ENCODE assay signal across 8 cellular contexts in the genomic region with DNA sequence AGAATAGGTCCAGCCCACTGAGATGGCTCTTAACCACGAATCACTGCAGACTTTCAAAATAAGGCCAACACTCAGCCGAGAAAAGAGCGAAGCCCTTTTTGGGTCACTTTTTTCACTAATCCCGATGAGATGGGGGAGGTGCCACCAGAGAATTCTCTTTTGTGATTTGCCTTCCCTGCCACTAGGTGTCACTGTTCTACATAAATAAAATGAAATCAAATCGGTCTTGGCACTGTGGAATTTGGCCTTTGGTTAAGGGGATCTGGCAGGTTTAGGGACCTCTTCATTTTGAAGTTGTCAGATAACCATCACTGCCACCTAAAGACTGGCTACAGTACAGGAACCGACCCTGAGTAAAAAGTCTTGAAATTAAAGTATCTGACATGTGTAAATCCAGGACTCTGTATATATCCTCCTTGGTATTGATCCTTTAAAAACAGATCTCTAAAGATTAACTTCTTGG.
DNase-seq lines count a peak whose midpoint lies in the region; ATAC-seq and TF ChIP-seq lines count a peak whose summit lies in the region.

No MANE protein-coding gene starts in this region.

- in situ Hi-C loops in astrocyte of the cerebellum (cut with HindIII; ENCODE audit: low sequenced_read_pairs) = no loop called here

- 0 out of 2 replicates have a peak overlapping the region, but pooled peaks have one; percentile 18 for H3K4me2 ChIP-seq in PC-9

- CTCF ChIA-PET in PC-9 (lab: Charles Lee) = no interaction called here

- H3K79me2 ChIP-seq in PC-9 (ENCODE audit: low read depth) = no peaks in the 10 kb centered on the region

- TF ChIP-seq POLR2A in spleen (IDR thresholded peaks at IDR 0.05) = no peak

- POLR2A ChIA-PET in PC-9 (lab: Charles Lee; ENCODE audit: unreplicated experiment) = no interaction called here

- H3F3A ChIP-seq in PC-9 (ENCODE audit: insufficient read depth, low read depth) = no peaks in the 10 kb centered on the region

- intact Hi-C loops in PC-9 (cut with micrococcal nuclease; ENCODE audit: unreplicated experiment) = no loop called here
- intact Hi-C loops in spleen (cut with DNase I; ENCODE audit: low total_unique reads) = loop anchor here (10.0 kb wide), 1 partner anchor 1266 kb away; no protein-coding TSS in a partner anchor

- WGBS in iPS DF 6.9 (ENCODE audit: insufficient coverage, insufficient read length) = no CpG with 5 or more reads among the region's 6 CpGs
- 4 to 5% (median 4%) methylated on average over 6 of the region's 6 CpGs for WGBS in spleen, 5 donors

- no peaks in the 10 kb centered on the region for H3K4me1 ChIP-seq in PC-9 (replicated peaks; ENCODE audit: insufficient read depth)
- peaks cover 1% of the 10 kb centered on the region; the same call in 1 of the 2 replicates for H3K4me1 ChIP-seq in iPS DF 6.9 (ENCODE audit: control insufficient read depth, insufficient read depth, low read length)
- peaks cover 0 to 8% (median 6%) of the 10 kb centered on the region in 6 donors for H3K4me1 ChIP-seq in spleen

- peaks cover 6% of the 10 kb centered on the region for H3K27me3 ChIP-seq in PC-9 (ENCODE audit: insufficient read depth, low read depth)
- no peaks in the 10 kb centered on the region for H3K27me3 ChIP-seq in iPS DF 6.9 (ENCODE audit: control insufficient read depth, insufficient read depth, low read length)
- peaks cover 0 to 30% (median 0%) of the 10 kb centered on the region in 7 donors for H3K27me3 ChIP-seq in spleen (replicated peaks in 1 of 7)

- no peaks in the 10 kb centered on the region; the same call in 1 of the 2 replicates for H4K20me1 ChIP-seq in PC-9 (ENCODE audit: insufficient read depth)

- H3K27ac ChIP-seq in PC-9 (no peak overlapping the region), iPS DF 6.9 (ENCODE audit: low read length) (no peak overlapping the region), spleen (no peak overlapping the region)

- H3K9me3 ChIP-seq in PC-9 (ENCODE audit: insufficient read depth, low read depth) (no peaks in the 10 kb centered on the region), iPS DF 6.9 (ENCODE audit: control insufficient read depth, insufficient read depth, low read length) (no peaks in the 10 kb centered on the region), spleen (no peaks in the 10 kb centered on the region)

- no peak overlapping the region for H2AFZ ChIP-seq in PC-9

- BruUV-seq in PC-9 (replicated peaks; lab: Mats Ljungman, UMichigan) = no TSS peak

- H3K36me3 ChIP-seq in PC-9 (ENCODE audit: low read depth) (no peaks in the 10 kb centered on the region), iPS DF 6.9 (ENCODE audit: control insufficient read depth, insufficient read depth, low read length) (no peaks in the 10 kb centered on the region), spleen (no peaks in the 10 kb centered on the region)

- no peak for ATAC-seq in GM19324 (IDR thresholded peaks at IDR 0.05; ENCODE audit: low FRiP score, unreplicated experiment)

- DNase-seq in GM04504 (ENCODE audit: low read depth) (peak; percentile 9), LNCaP clone FGC (ENCODE audit: low read depth) (peak; percentile 15), PC-9 (peak; percentile 12 to 37), astrocyte of the cerebellum (ENCODE audit: low read depth) (peak; percentile 22), iPS DF 6.9 (ENCODE audit: low read depth, low spot score) (peak; percentile 50), spleen (no peak), 8988T (no peak)

- H3K4me3 ChIP-seq in LNCaP clone FGC (ENCODE audit: low read depth, low read length) (no peak overlapping the region), PC-9 (no peak overlapping the region), astrocyte of the cerebellum (ENCODE audit: low read depth, low read length) (no peak overlapping the region), iPS DF 6.9 (ENCODE audit: low read length) (no peak overlapping the region), spleen (no peak overlapping the region)

- TF ChIP-seq CTCF in LNCaP clone FGC (IDR thresholded peaks at IDR 0.05; ENCODE audit: control insufficient read depth, extremely low read depth, insufficient read depth) = peak; percentile 68
- peak; percentile 84 for TF ChIP-seq CTCF in PC-9 (conservative IDR thresholded peaks at IDR 0.05)
- TF ChIP-seq CTCF in astrocyte of the cerebellum (IDR thresholded peaks at IDR 0.05; ENCODE audit: low read depth, low read length, missing control alignments) = peak; percentile 67
- peak; percentile 8 to 80 (median 63) for TF ChIP-seq CTCF in spleen (IDR thresholded peaks at IDR 0.05 in 8 of 11, conservative IDR thresholded peaks at IDR 0.05 in 3 of 11)

- H3K9me2 ChIP-seq in PC-9 (ENCODE audit: insufficient read depth) = no peaks in the 10 kb centered on the region

Comparison
In these comparisons a context has a peak if more than half of its experiments do, and no peak if none do; other contexts are left out.
1. DNase-seq: peak in GM04504 (single experiment), LNCaP clone FGC (single experiment), PC-9 (2 of 2), astrocyte of the cerebellum (single experiment) and iPS DF 6.9 (single experiment); none in spleen (single experiment) and 8988T (single experiment).
2. Peak in every context shown above with its lines, with median percentiles within 50 percentile points of each other: CTCF ChIP-seq.